Comparison of ENCODE assay signal across 2 cellular contexts in the genomic region with DNA sequence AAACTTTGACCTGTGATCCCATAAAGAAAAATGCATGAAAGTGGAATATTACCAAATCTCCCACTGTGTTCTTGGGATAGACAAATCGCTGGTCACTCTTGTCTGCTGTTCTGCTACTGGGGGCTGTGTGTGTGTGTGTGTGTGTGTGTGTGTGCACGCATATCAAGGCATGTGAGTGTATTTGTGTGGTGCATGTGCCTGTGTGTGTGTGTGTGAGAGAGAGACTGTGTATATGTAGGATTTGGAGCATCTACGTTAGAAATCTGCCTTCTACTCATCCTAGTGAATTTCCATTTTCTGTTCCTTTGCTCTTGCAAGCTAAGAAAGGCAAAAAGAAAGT.
TF ChIP-seq lines count a peak whose summit lies in the region.

No MANE protein-coding gene starts in this region.

TF ChIP-seq in SK-N-SH treated with all-trans-retinoic acid at 6 μM for 48 hours, 23 proteins besides CTCF, POLR2A, EP300 and RAD21 (continued from another document):
- TF ChIP-seq POU6F1 (CRISPR knock-in tag; IDR thresholded peaks at IDR 0.05; ENCODE audit: borderline replicate concordance, low read depth) (no peak), CSRNP3 (CRISPR knock-in tag; IDR thresholded peaks at IDR 0.05) (no peak), ZNF8 (CRISPR knock-in tag; IDR thresholded peaks at IDR 0.05) (no peak)

TF ChIP-seq in SK-N-SH, 30 proteins besides CTCF, POLR2A, EP300 and RAD21 (continued from another document):
- TF ChIP-seq, protein P1, sequence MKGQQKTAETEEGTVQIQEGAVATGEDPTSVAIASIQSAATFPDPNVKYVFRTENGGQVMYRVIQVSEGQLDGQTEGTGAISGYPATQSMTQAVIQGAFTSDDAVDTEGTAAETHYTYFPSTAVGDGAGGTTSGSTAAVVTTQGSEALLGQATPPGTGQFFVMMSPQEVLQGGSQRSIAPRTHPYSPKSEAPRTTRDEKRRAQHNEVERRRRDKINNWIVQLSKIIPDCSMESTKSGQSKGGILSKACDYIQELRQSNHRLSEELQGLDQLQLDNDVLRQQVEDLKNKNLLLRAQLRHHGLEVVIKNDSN (IDR thresholded peaks at IDR 0.05; ENCODE audit: borderline replicate concordance, low read depth): no peak
- TF ChIP-seq PBX3 (IDR thresholded peaks at IDR 0.05): no peak
- TF ChIP-seq SMC3 (IDR thresholded peaks at IDR 0.05; ENCODE audit: low read depth, low read length): no peak
- TF ChIP-seq TCF12 (IDR thresholded peaks at IDR 0.05): no peak
